In genomic region chr1:209721406-209721805, GRCh38 we compare ENCODE assay signal across 17 cellular contexts. TPM values are rescaled to one million over a fixed set of nuclear protein-coding genes. Genes with fewer than 3 reads are reported as not detected.
DNase-seq lines count a peak whose midpoint lies in the region; ATAC-seq and TF ChIP-seq lines count a peak whose summit lies in the region.
"Had no signal": no experiment of that assay in that cellular context is flagged by ENCODE, and none has a peak within 500 bp of the region (broad histone marks: within the 10 kb centered on the region; RNA-seq: fewer than 3 reads in every experiment).

No MANE protein-coding gene starts in this region.

- peak overlapping the region; percentile 53 for H2AFZ ChIP-seq in parathyroid adenoma

- H3K4me1 Mint-ChIP-seq in activated T-cell treated with anti-CD3 and anti-CD28 coated beads, Interleukin-2, amount 50 U/mL, for 24 hours (ENCODE audit: low read depth): peaks cover 61% of the 10 kb centered on the region
- H3K4me1 Mint-ChIP-seq in activated T-cell treated with anti-CD3 and anti-CD28 coated beads, Interleukin-2, amount 50 U/mL, for 4 hours (ENCODE audit: low read depth): peaks cover 33% of the 10 kb centered on the region
- peaks cover 63% of the 10 kb centered on the region for H3K4me1 Mint-ChIP-seq in activated T-helper 2 cell treated with anti-CD3 and anti-CD28 coated beads, Interferon-gamma antibody, Interleukin-2, Interleukin-4, amounts not matched to agents 10 μg/mL and 5 μg/mL and 100 μg/mL, durations not matched to agents 14 hours and 24 hours and 36 hours (ENCODE audit: low read depth)

- no peaks in the 10 kb centered on the region for H3K9me3 ChIP-seq in parathyroid adenoma (ENCODE audit: control insufficient read depth, low read length)
- H3K9me3 ChIP-seq: A549, Peyer's patch had no signal

- H3K4me1 ChIP-seq in parathyroid adenoma: peaks cover 5% of the 10 kb centered on the region
- H3K4me1 ChIP-seq: A549, Peyer's patch had no signal

- H3K9me3 Mint-ChIP-seq in activated T-cell treated with anti-CD3 and anti-CD28 coated beads, Interleukin-2, amount 50 U/mL, for 24 hours: no peaks in the 10 kb centered on the region
- no peaks in the 10 kb centered on the region for H3K9me3 Mint-ChIP-seq in activated T-cell treated with anti-CD3 and anti-CD28 coated beads, Interleukin-2, amount 50 U/mL, for 4 hours
- H3K9me3 Mint-ChIP-seq in activated T-helper 2 cell treated with anti-CD3 and anti-CD28 coated beads, Interferon-gamma antibody, Interleukin-2, Interleukin-4, amounts not matched to agents 10 μg/mL and 5 μg/mL and 100 μg/mL, durations not matched to agents 14 hours and 24 hours and 36 hours: peaks cover 6% of the 10 kb centered on the region
- H3K9me3 Mint-ChIP-seq: CD4-positive, alpha-beta memory T cell had no signal

- no peak overlapping the region for H3K4me3 ChIP-seq in parathyroid adenoma (ENCODE audit: low read depth, low read length)
- H3K4me3 ChIP-seq: A549, Peyer's patch had no signal

- H3K27me3 Mint-ChIP-seq in activated T-cell treated with anti-CD3 and anti-CD28 coated beads, Interleukin-2, amount 50 U/mL, for 24 hours: no peaks in the 10 kb centered on the region
- no peaks in the 10 kb centered on the region for H3K27me3 Mint-ChIP-seq in activated T-cell treated with anti-CD3 and anti-CD28 coated beads, Interleukin-2, amount 50 U/mL, for 4 hours (ENCODE audit: low read depth)
- H3K27me3 Mint-ChIP-seq in activated T-helper 2 cell treated with anti-CD3 and anti-CD28 coated beads, Interferon-gamma antibody, Interleukin-2, Interleukin-4, amounts not matched to agents 10 μg/mL and 5 μg/mL and 100 μg/mL, durations not matched to agents 14 hours and 24 hours and 36 hours (ENCODE audit: low read depth): no peaks in the 10 kb centered on the region
- H3K27me3 Mint-ChIP-seq: CD4-positive, alpha-beta memory T cell had no signal

- no peak for DNase-seq in activated T-cell treated with anti-CD3 and anti-CD28 coated beads, Interleukin-2, amount 50 U/mL, for 24 hours
- DNase-seq in activated T-cell treated with anti-CD3 and anti-CD28 coated beads, Interleukin-2, amount 50 U/mL, for 4 hours: no peak
- DNase-seq in CD1c-positive myeloid dendritic cell (ENCODE audit: extremely low spot score) (peak; percentile 46), HUDEP-2 (lab: John Stamatoyannopoulos, UW; ENCODE audit: unreplicated experiment in 76 of 76) (no peak), HK-2 (ENCODE audit: unreplicated experiment) (no peak)
- DNase-seq in activated T-helper 2 cell treated with anti-CD3 and anti-CD28 coated beads, Interferon-gamma antibody, Interleukin-2, Interleukin-4, amounts not matched to agents 10 μg/mL and 5 μg/mL and 100 μg/mL, durations not matched to agents 14 hours and 24 hours and 36 hours (ENCODE audit: low spot score): no peak
- DNase-seq: CD4-positive, alpha-beta memory T cell; DMS153; GDM1; KBM-7; NCI-H2081 treated with DMSO at 0.1 percent for 48 hours; Peyer's patch had no signal

- no peak for TF ChIP-seq CTCF in parathyroid adenoma (IDR thresholded peaks at IDR 0.05)

- H3K79me2 ChIP-seq in parathyroid adenoma: no peaks in the 10 kb centered on the region

- intact Hi-C loops in activated T-helper 2 cell treated with anti-CD3 and anti-CD28 coated beads, Interferon-gamma antibody, Interleukin-2, Interleukin-4, amounts not matched to agents 10 μg/mL and 5 μg/mL and 100 μg/mL, durations not matched to agents 14 hours and 24 hours and 36 hours (cut with micrococcal nuclease): no loop called here

- no peak for ATAC-seq in activated T-cell treated with anti-CD3 and anti-CD28 coated beads, Interleukin-2, amount 50 U/mL, for 4 hours
- ATAC-seq: A549 had no signal

- H3K27ac ChIP-seq in parathyroid adenoma: peak overlapping the region; percentile 59
- H3K27ac ChIP-seq: A549, Peyer's patch had no signal

- no peak overlapping the region for H3K4me2 ChIP-seq in parathyroid adenoma (ENCODE audit: low read length)
- H3K4me2 ChIP-seq: A549 had no signal

- peak overlapping the region; percentile 22 for H3K27ac Mint-ChIP-seq in activated T-cell treated with anti-CD3 and anti-CD28 coated beads, Interleukin-2, amount 50 U/mL, for 24 hours
- H3K27ac Mint-ChIP-seq in activated T-helper 2 cell treated with anti-CD3 and anti-CD28 coated beads, Interferon-gamma antibody, Interleukin-2, Interleukin-4, amounts not matched to agents 10 μg/mL and 5 μg/mL and 100 μg/mL, durations not matched to agents 14 hours and 24 hours and 36 hours: peak overlapping the region; percentile 86
- H3K27ac Mint-ChIP-seq: CD4-positive, alpha-beta memory T cell had no signal

- H3K36me3 Mint-ChIP-seq in activated T-cell treated with anti-CD3 and anti-CD28 coated beads, Interleukin-2, amount 50 U/mL, for 24 hours (ENCODE audit: low read depth): no peaks in the 10 kb centered on the region
- no peaks in the 10 kb centered on the region for H3K36me3 Mint-ChIP-seq in activated T-cell treated with anti-CD3 and anti-CD28 coated beads, Interleukin-2, amount 50 U/mL, for 4 hours (ENCODE audit: insufficient read depth)
- peaks cover 24% of the 10 kb centered on the region for H3K36me3 Mint-ChIP-seq in activated T-helper 2 cell treated with anti-CD3 and anti-CD28 coated beads, Interferon-gamma antibody, Interleukin-2, Interleukin-4, amounts not matched to agents 10 μg/mL and 5 μg/mL and 100 μg/mL, durations not matched to agents 14 hours and 24 hours and 36 hours (ENCODE audit: low read depth)

- no peak overlapping the region for H3K4me3 Mint-ChIP-seq in activated T-cell treated with anti-CD3 and anti-CD28 coated beads, Interleukin-2, amount 50 U/mL, for 24 hours
- no peak overlapping the region for H3K4me3 Mint-ChIP-seq in activated T-cell treated with anti-CD3 and anti-CD28 coated beads, Interleukin-2, amount 50 U/mL, for 4 hours
- H3K4me3 Mint-ChIP-seq in activated T-helper 2 cell treated with anti-CD3 and anti-CD28 coated beads, Interferon-gamma antibody, Interleukin-2, Interleukin-4, amounts not matched to agents 10 μg/mL and 5 μg/mL and 100 μg/mL, durations not matched to agents 14 hours and 24 hours and 36 hours (ENCODE audit: low read depth): no peak overlapping the region
- H3K4me3 Mint-ChIP-seq: CD4-positive, alpha-beta memory T cell had no signal

- H3K36me3 ChIP-seq in parathyroid adenoma (ENCODE audit: control insufficient read depth, insufficient read depth, low read length): no peaks in the 10 kb centered on the region
- H3K36me3 ChIP-seq: Peyer's patch had no signal

- H3K27me3 ChIP-seq in parathyroid adenoma (ENCODE audit: control insufficient read depth, insufficient read depth, low read length): no peaks in the 10 kb centered on the region
- H3K27me3 ChIP-seq: Peyer's patch had no signal

- H3K9ac ChIP-seq in parathyroid adenoma: no peak overlapping the region

RNA-seq across cellular contexts. Expression of gene HSD11B1, which starts 16.8 kb away (rescaled TPM):
- total RNA-seq in activated T-cell treated with anti-CD3 and anti-CD28 coated beads, Interleukin-2, amount 50 U/mL, for 4 hours: 1 to 10 TPM; 2.6 to 8.7 (median 2.7) TPM
- total RNA-seq in activated T-helper 2 cell treated with anti-CD3 and anti-CD28 coated beads, Interferon-gamma antibody, Interleukin-2, Interleukin-4, amounts not matched to agents 10 μg/mL and 5 μg/mL and 100 μg/mL, durations not matched to agents 14 hours and 24 hours and 36 hours: 8.2 and 8.6 TPM in 2 replicates
- total RNA-seq: Daoy, H1, NCI-H460 had no signal

RNA-seq across cellular contexts. Expression of gene TRAF3IP3, which starts 34.4 kb away (rescaled TPM):
- 100 to 1,000 TPM in 1 of 3 donors, 10 to 100 TPM in 2; 59.0 to 109 (median 85.2) TPM for total RNA-seq in activated T-cell treated with anti-CD3 and anti-CD28 coated beads, Interleukin-2, amount 50 U/mL, for 4 hours
- total RNA-seq in activated T-helper 2 cell treated with anti-CD3 and anti-CD28 coated beads, Interferon-gamma antibody, Interleukin-2, Interleukin-4, amounts not matched to agents 10 μg/mL and 5 μg/mL and 100 μg/mL, durations not matched to agents 14 hours and 24 hours and 36 hours: 386 and 390 TPM in 2 replicates
- total RNA-seq: Daoy, H1, NCI-H460 had no signal

RNA-seq across cellular contexts. Expression of gene G0S2, which starts 46.2 kb away (rescaled TPM):
- 10 to 100 TPM; 16.3 to 55.6 (median 39.0) TPM for total RNA-seq in activated T-cell treated with anti-CD3 and anti-CD28 coated beads, Interleukin-2, amount 50 U/mL, for 4 hours
- 49.3 and 49.4 TPM in 2 replicates for total RNA-seq in activated T-helper 2 cell treated with anti-CD3 and anti-CD28 coated beads, Interferon-gamma antibody, Interleukin-2, Interleukin-4, amounts not matched to agents 10 μg/mL and 5 μg/mL and 100 μg/mL, durations not matched to agents 14 hours and 24 hours and 36 hours
